ENCODE assay signal across 11 cellular contexts in the genomic region with DNA sequence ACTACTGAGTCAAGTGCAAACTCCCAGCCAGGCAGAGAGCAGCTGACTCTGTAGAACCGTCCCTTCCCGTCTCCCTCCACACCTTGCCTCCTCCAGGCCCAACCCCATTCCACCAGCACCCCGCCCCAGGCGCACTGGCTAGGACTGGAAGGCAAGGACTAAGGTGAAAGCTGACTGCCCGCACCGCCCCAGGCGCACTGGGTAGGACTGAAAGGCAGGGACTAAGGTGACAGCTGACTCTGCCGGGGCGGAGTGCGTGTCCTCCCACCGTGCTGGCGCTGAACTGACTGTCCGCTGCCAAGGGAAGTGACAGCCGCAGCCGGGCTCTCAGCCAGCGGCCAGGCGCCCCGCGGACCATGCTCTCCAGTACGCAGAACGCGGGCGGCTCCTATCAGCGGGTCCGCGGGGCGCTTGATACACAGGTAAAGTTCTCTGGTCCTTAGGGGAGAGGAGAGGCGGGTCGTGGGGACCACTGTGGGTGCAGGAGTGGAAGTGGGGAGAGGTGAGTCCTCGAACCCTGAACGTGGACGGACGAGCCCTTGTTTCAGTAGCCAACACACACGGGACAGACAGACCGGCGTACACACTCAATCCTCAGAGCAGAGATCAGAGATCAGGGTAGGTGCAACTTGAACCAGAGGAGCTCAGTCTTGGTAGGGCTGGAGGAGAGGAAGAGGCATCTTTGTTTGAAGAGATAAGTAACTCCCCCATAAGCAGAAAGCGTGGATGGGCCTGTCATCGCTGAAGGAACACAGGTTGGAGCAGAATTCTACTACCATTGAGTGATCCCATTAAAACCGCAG. TPM values are rescaled to one million over a fixed set of nuclear protein-coding genes. Genes with fewer than 3 reads are reported as not detected.
DNase-seq lines count a peak whose midpoint lies in the region; ATAC-seq and TF ChIP-seq lines count a peak whose summit lies in the region.
"Had no signal": no experiment of that assay in that cellular context is flagged by ENCODE, and none has a peak within 500 bp of the region (broad histone marks: within the 10 kb centered on the region; RNA-seq: fewer than 3 reads in every experiment).

No MANE protein-coding gene starts in this region.

- H3K27ac ChIP-seq in esophagus squamous epithelium: no peak overlapping the region
- H3K27ac ChIP-seq: GM23248, neutrophil had no signal

- no peaks in the 10 kb centered on the region for H3K4me1 ChIP-seq in esophagus squamous epithelium

- H3K4me3 ChIP-seq in esophagus squamous epithelium: peak overlapping the region in 3 of 4 donors; percentile 3 to 52 (median 23)
- H3K4me3 ChIP-seq: GM23248 had no signal

- H3K36me3 ChIP-seq in esophagus squamous epithelium: no peaks in the 10 kb centered on the region
- H3K36me3 ChIP-seq: neutrophil had no signal

- H3K36me3 Mint-ChIP-seq in CD14-positive monocyte: no peaks in the 10 kb centered on the region

- peak overlapping the region; percentile 60 to 80 for H3K4me3 Mint-ChIP-seq in CD14-positive monocyte

- peaks cover 0 to 27% (median 0%) of the 10 kb centered on the region in 4 donors for H3K27me3 ChIP-seq in esophagus squamous epithelium

- H3K9me3 Mint-ChIP-seq in CD14-positive monocyte: peaks cover 0 to 5% (median 0%) of the 10 kb centered on the region in 7 donors

- no peak for TF ChIP-seq POLR2A in esophagus squamous epithelium (IDR thresholded peaks at IDR 0.05)

- no peak for TF ChIP-seq CTCF in CD14-positive monocyte (IDR thresholded peaks at IDR 0.05)
- no peak for TF ChIP-seq CTCF in esophagus squamous epithelium (IDR thresholded peaks at IDR 0.05)
- no peak for TF ChIP-seq CTCF in omental fat pad (IDR thresholded peaks at IDR 0.05)

- ATAC-seq in omental fat pad (ENCODE audit: low FRiP score): peak; percentile 80
- ATAC-seq in HG03045 (IDR thresholded peaks at IDR 0.05; ENCODE audit: unreplicated experiment): no peak
- ATAC-seq in GM19023 (IDR thresholded peaks at IDR 0.05; ENCODE audit: unreplicated experiment): no peak

- no peak overlapping the region for H3K27ac Mint-ChIP-seq in CD14-positive monocyte

- DNase-seq in CD14-positive monocyte (ENCODE audit: low spot score) (peak; percentile 47), NCI-H69 (lab: John Stamatoyannopoulos, UW) (peak; percentile 42), esophagus squamous epithelium (lab: John Stamatoyannopoulos, UW) (no peak), omental fat pad (ENCODE audit: low spot score) (peak; percentile 23), NCI-H82 (lab: John Stamatoyannopoulos, UW) (no peak), H4 (ENCODE audit: low spot score) (no peak)
- DNase-seq: GM23248, NCI-H1105 treated with DMSO at 0.1 percent for 48 hours had no signal

- 49 to 63% methylated on average over 6 to 7 of the region's 39 CpGs for WGBS in esophagus squamous epithelium, 2 donors

- H3K4me1 Mint-ChIP-seq in CD14-positive monocyte: peaks cover 9% of the 10 kb centered on the region

- no peaks in the 10 kb centered on the region for H3K9me3 ChIP-seq in esophagus squamous epithelium
- H3K9me3 ChIP-seq: neutrophil had no signal

- intact Hi-C loops in CD14-positive monocyte (cut with micrococcal nuclease) (no loop called here), esophagus squamous epithelium (cut with DNase I) (no loop called here)

- peaks cover 4 to 11% (median 6%) of the 10 kb centered on the region in 3 donors for H3K27me3 Mint-ChIP-seq in CD14-positive monocyte (ENCODE audit: low read depth in 3 of 3)

RNA-seq across cellular contexts. Expression of a gene that starts 58.0 kb away (rescaled TPM):
- polyA plus RNA-seq in CD14-positive monocyte: not detected
- 1 to 10 TPM in 2 of 4 donors, under 1 TPM in 2; 0.40 to 3.8 (median 1.1) TPM for total RNA-seq in esophagus squamous epithelium
- 1 to 10 TPM in 2 of 4 donors, not detected in 2; 1.2 to 2.0 TPM for total RNA-seq in omental fat pad
- total RNA-seq in H4 (2014; rRNA removed; shearing (Covaris generic)): 2.8 and 7.1 TPM in 2 replicates
- total RNA-seq: GM23248 had no signal
- polyA plus RNA-seq: GM23248 had no signal

Comparison
In these comparisons a context has a peak if more than half of its experiments do, and no peak if none do; other contexts are left out.
1. DNase-seq: peak in CD14-positive monocyte (single experiment), NCI-H69 (single experiment) and omental fat pad (single experiment); none in esophagus squamous epithelium (single experiment), NCI-H82 (single experiment) and H4 (single experiment).